ENCODE assay signal across 19 cellular contexts in the genomic region with DNA sequence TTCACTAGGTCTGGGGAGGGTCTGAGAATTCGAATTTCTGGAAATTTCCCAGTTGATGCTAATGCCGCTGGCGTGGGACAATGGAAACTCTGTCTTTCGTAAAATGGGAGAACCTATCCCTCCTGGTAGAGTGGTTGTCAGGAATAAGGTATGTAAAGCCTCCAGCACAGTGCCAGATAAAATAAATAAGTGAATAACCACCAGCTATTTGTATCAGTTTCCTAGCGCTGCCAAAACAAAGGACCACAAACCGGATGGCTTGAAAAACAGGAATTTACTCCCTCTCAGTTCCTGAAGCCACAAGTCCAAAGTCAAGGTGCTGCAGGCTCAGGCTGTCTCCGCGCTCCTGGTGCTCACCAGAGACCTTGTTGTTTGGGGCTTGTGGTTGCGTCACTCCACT.
DNase-seq lines count a peak whose midpoint lies in the region; ATAC-seq, FAIRE-seq and TF ChIP-seq lines count a peak whose summit lies in the region.
"Had no signal": no experiment of that assay in that cellular context is flagged by ENCODE, and none has a peak within 500 bp of the region (broad histone marks: within the 10 kb centered on the region; RNA-seq: fewer than 3 reads in every experiment).

No MANE protein-coding gene starts in this region.

- in situ Hi-C loops in HepG2 (cut with HindIII; ENCODE audit: extremely low pct_ligation_motif_present, low pct_unique_long_range_greater_than_20kb): no loop called here

- CTCF ChIA-PET in HepG2 (lab: Yijun Ruan, JAX; ENCODE audit: low intra/inter-chr PET ratio, low total read pairs): no interaction called here
- CTCF ChIA-PET in WTC11 (lab: Charles Lee): no interaction called here

- 34% methylated on average over 9 of the region's 9 CpGs for WGBS in HepG2 (ENCODE audit: low lambda C conversion rate)
- WGBS in right lobe of liver (ENCODE audit: insufficient coverage, low coverage, low lambda C conversion rate, missing lambda C conversion rate): 86% methylated on average over 7 of the region's 9 CpGs

- H3K27ac ChIP-seq in HepG2 (ENCODE audit: extremely low read length, insufficient read depth, low read length) (no peak overlapping the region), right lobe of liver (no peak overlapping the region)
- H3K27ac ChIP-seq: RWPE1 had no signal

- POLR2A ChIA-PET in HepG2 (lab: Yijun Ruan, JAX) (no interaction called here), WTC11 (lab: Charles Lee) (no interaction called here)

- H3K4me3 Mint-ChIP-seq in WTC11: no peak overlapping the region
- H3K4me3 Mint-ChIP-seq: CD4-positive, alpha-beta T cell had no signal

- H3K27me3 ChIP-seq in HepG2 (ENCODE audit: control insufficient read depth in 1 of 2, insufficient read depth in 2 of 2, low read length in 2 of 2) (no peaks in the 10 kb centered on the region), right lobe of liver (no peaks in the 10 kb centered on the region)

- H3K27ac Mint-ChIP-seq in WTC11: no peak overlapping the region; the same call in 1 of the 2 replicates
- H3K27ac Mint-ChIP-seq: CD4-positive, alpha-beta T cell had no signal

- H3K4me1 Mint-ChIP-seq in WTC11: peaks cover 14% of the 10 kb centered on the region

- H3K36me3 Mint-ChIP-seq in WTC11: no peaks in the 10 kb centered on the region

- no peak overlapping the region for H3K9ac ChIP-seq in HepG2 (ENCODE audit: insufficient read depth, low read depth, low read length)

- TF ChIP-seq CTCF in HepG2 (CRISPR knock-in tag; IDR thresholded peaks at IDR 0.05): no peak
- no peak for TF ChIP-seq CTCF in right lobe of liver (IDR thresholded peaks at IDR 0.05)
- TF ChIP-seq CTCF in WTC11 (IDR thresholded peaks at IDR 0.05): no peak
- TF ChIP-seq CTCF in epithelial cell of esophagus (IDR thresholded peaks at IDR 0.05; ENCODE audit: insufficient read depth, low read depth, low read length, missing control alignments): no peak

- DNase-seq in HepG2 (ENCODE audit: low spot score) (no peak), right lobe of liver (no peak), WTC11 (ENCODE audit: low spot score) (no peak), epithelial cell of esophagus (ENCODE audit: low read depth) (peak; percentile 5), smooth muscle cell of the brain vasculature (ENCODE audit: low read depth, low spot score) (peak; percentile 35), GM19238 (ENCODE audit: insufficient read length, low spot score) (no peak)
- no peak for DNase-seq in stimulated activated CD4-positive, alpha-beta T cell treated with anti-CD3 and anti-CD28 coated beads, Interleukin-12 subunit alpha, Interleukin-12 subunit beta, amount 100 ng/mL, for 4 hours
- DNase-seq: 8988T; Caco-2; CD4-positive, alpha-beta T cell; GF-D8; KBM-7; NCI-H1417 treated with DMSO at 0.1 percent for 48 hours; NCI-H1930; NCI-H526; PC-3; SIG-M5 had no signal

- H3K9me3 ChIP-seq in HepG2 (ENCODE audit: low read length) (no peaks in the 10 kb centered on the region), right lobe of liver (no peaks in the 10 kb centered on the region)
- H3K9me3 ChIP-seq: Caco-2 had no signal

- H3K27me3 Mint-ChIP-seq in WTC11 (ENCODE audit: low read depth): no peaks in the 10 kb centered on the region

- intact Hi-C loops in HepG2 (cut with micrococcal nuclease; ENCODE audit: unreplicated experiment) (no loop called here), right lobe of liver (cut with DNase I) (no loop called here)

- H3K79me2 ChIP-seq in HepG2 (ENCODE audit: insufficient read depth, low read length): no peaks in the 10 kb centered on the region

- TF ChIP-seq POLR2A in HepG2 (IDR thresholded peaks at IDR 0.05; ENCODE audit: insufficient read depth in 1 of 2, low read depth in 2 of 2, low read length in 2 of 2) (no peak), right lobe of liver (IDR thresholded peaks at IDR 0.05) (no peak)

- H3K9me3 Mint-ChIP-seq in WTC11: no peaks in the 10 kb centered on the region
- H3K9me3 Mint-ChIP-seq: CD4-positive, alpha-beta T cell had no signal

- H3K36me3 ChIP-seq in HepG2 (replicated peaks in 1 of 2; ENCODE audit: control insufficient read depth in 1 of 2, insufficient read depth in 2 of 2, low read length in 2 of 2): no peaks in the 10 kb centered on the region
- H3K36me3 ChIP-seq in right lobe of liver: no peaks in the 10 kb centered on the region

- TF ChIP-seq RAD21 in HepG2 (CRISPR knock-in tag; IDR thresholded peaks at IDR 0.05): no peak

- no peak for ATAC-seq in HepG2
- ATAC-seq in right lobe of liver: no peak
- peak; percentile 34 for ATAC-seq in WTC11
- ATAC-seq in GM19397 (IDR thresholded peaks at IDR 0.05; ENCODE audit: unreplicated experiment): no peak
- ATAC-seq: PC-3 had no signal

- H3K4me1 ChIP-seq in HepG2 (ENCODE audit: insufficient read depth, low read length): no peaks in the 10 kb centered on the region
- H3K4me1 ChIP-seq in right lobe of liver: no peaks in the 10 kb centered on the region
- H3K4me1 ChIP-seq: Caco-2 had no signal

- TF ChIP-seq EP300 in HepG2 (IDR thresholded peaks at IDR 0.05; ENCODE audit: low read depth in 2 of 2, low read length in 2 of 2): no peak
- no peak for TF ChIP-seq EP300 in HepG2 (CRISPR knock-in tag; IDR thresholded peaks at IDR 0.05; ENCODE audit: borderline replicate concordance)

- no peaks in the 10 kb centered on the region for H4K20me1 ChIP-seq in HepG2 (ENCODE audit: insufficient read depth, low read length)

- H2AFZ ChIP-seq in HepG2 (ENCODE audit: low read length): no peak overlapping the region

- no peak overlapping the region for H3K4me3 ChIP-seq in HepG2 (replicated peaks in 1 of 3; ENCODE audit: insufficient read depth in 1 of 3, low read depth in 2 of 3, low read length in 3 of 3)
- H3K4me3 ChIP-seq in right lobe of liver: no peak overlapping the region
- H3K4me3 ChIP-seq in epithelial cell of esophagus (ENCODE audit: low read length): no peak overlapping the region

- BruUV-seq in HepG2 (replicated peaks; lab: Mats Ljungman, UMichigan): no TSS peak

- H3K4me2 ChIP-seq in HepG2 (ENCODE audit: low read depth, low read length): no peak overlapping the region

- no peak for FAIRE-seq in HepG2 (lab: Jason Lieb, UNC)

TF ChIP-seq in HepG2, 621 proteins besides CTCF, POLR2A, EP300 and RAD21:
- TF ChIP-seq, protein P1, sequence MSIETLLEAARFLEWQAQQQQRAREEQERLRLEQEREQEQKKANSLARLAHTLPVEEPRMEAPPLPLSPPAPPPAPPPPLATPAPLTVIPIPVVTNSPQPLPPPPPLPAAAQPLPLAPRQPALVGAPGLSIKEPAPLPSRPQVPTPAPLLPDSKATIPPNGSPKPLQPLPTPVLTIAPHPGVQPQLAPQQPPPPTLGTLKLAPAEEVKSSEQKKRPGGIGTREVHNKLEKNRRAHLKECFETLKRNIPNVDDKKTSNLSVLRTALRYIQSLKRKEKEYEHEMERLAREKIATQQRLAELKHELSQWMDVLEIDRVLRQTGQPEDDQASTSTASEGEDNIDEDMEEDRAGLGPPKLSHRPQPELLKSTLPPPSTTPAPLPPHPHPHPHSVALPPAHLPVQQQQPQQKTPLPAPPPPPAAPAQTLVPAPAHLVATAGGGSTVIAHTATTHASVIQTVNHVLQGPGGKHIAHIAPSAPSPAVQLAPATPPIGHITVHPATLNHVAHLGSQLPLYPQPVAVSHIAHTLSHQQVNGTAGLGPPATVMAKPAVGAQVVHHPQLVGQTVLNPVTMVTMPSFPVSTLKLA (IDR thresholded peaks at IDR 0.05): no peak
- TF ChIP-seq CEBPB (IDR thresholded peaks at IDR 0.05; ENCODE audit: borderline replicate concordance, low read depth, low read length) (0 out of 2 replicates have a peak, but pooled peaks have one; percentile 21), ZSCAN20 (CRISPR knock-in tag; IDR thresholded peaks at IDR 0.05; ENCODE audit: borderline replicate concordance) (no peak)
- TF ChIP-seq, protein P2, sequence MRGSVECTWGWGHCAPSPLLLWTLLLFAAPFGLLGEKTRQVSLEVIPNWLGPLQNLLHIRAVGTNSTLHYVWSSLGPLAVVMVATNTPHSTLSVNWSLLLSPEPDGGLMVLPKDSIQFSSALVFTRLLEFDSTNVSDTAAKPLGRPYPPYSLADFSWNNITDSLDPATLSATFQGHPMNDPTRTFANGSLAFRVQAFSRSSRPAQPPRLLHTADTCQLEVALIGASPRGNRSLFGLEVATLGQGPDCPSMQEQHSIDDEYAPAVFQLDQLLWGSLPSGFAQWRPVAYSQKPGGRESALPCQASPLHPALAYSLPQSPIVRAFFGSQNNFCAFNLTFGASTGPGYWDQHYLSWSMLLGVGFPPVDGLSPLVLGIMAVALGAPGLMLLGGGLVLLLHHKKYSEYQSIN (CRISPR knock-in tag; IDR thresholded peaks at IDR 0.05; ENCODE audit: borderline replicate concordance): no peak

TF ChIP-seq in WTC11, 78 proteins besides CTCF, POLR2A, EP300 and RAD21:
- TF ChIP-seq GABPB1 (CRISPR knock-in tag; IDR thresholded peaks at IDR 0.05) (no peak), ZNF416 (CRISPR knock-in tag; IDR thresholded peaks at IDR 0.05) (no peak), GRHL2 (CRISPR knock-in tag; IDR thresholded peaks at IDR 0.05; ENCODE audit: insufficient replicate concordance, severe bottlenecking) (no peak), NR1H2 (CRISPR knock-in tag; IDR thresholded peaks at IDR 0.05) (no peak), TEAD4 (CRISPR knock-in tag; IDR thresholded peaks at IDR 0.05) (no peak)
- TF ChIP-seq, protein P3, sequence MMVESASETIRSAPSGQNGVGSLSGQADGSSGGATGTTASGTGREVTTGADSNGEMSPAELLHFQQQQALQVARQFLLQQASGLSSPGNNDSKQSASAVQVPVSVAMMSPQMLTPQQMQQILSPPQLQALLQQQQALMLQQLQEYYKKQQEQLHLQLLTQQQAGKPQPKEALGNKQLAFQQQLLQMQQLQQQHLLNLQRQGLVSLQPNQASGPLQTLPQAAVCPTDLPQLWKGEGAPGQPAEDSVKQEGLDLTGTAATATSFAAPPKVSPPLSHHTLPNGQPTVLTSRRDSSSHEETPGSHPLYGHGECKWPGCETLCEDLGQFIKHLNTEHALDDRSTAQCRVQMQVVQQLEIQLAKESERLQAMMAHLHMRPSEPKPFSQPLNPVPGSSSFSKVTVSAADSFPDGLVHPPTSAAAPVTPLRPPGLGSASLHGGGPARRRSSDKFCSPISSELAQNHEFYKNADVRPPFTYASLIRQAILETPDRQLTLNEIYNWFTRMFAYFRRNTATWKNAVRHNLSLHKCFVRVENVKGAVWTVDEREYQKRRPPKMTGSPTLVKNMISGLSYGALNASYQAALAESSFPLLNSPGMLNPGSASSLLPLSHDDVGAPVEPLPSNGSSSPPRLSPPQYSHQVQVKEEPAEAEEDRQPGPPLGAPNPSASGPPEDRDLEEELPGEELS (CRISPR knock-in tag; IDR thresholded peaks at IDR 0.05): no peak

Comparison
In these comparisons a context has a peak if more than half of its experiments do, and no peak if none do; other contexts are left out.
1. DNase-seq: peak in epithelial cell of esophagus (single experiment) and smooth muscle cell of the brain vasculature (single experiment); none in HepG2 (single experiment), right lobe of liver (0 of 3), WTC11 (single experiment), stimulated activated CD4-positive, alpha-beta T cell treated with anti-CD3 and anti-CD28 coated beads, Interleukin-12 subunit alpha, Interleukin-12 subunit beta, amount 100 ng/mL, for 4 hours (single experiment) and GM19238 (single experiment).